ENCODE assay signal across 1 cellular context in the genomic region with DNA sequence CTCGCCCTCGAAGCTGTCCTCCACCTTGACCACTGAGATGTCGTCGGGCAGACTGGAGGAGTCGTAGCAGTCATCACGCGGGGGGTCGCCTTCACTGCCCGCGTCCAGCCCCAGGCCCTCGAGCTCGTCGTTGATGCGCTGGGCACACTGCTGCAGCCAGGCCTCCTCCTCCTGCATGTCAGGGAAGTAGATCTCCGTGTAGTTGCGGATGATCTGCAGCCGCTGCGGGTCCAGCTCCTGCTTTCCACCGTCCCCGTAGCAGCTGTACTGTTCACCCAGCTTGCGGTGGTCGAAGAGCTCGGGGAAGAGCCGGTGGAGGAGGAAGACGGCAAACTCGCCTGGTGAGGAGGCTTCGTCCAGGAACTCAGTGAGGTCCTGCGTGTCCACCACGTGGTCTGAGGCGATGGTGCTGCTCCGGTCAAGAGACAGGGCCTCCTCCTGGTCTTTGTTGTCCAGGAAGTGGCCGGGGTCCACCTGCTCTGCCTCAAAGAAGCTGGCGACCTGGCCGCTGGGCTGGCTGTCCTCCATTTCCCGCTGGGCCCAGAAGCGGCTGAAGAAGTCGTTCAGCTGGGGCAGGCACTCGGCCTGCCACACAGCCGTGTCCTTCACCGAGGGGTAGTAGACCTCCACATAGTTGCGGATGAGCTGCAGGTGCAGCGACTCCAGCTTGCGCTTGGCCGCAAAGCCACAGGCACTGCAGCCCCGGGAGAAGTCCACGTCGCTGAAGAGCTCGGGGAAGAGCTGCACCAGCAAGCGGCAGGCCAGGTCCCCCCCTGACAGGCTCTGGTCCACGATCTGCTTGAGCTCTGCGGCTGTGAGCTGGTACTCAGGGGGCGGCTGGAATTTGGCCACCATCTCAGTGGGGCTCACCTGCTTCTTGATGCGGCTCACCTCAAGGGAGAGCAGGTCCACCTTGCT.
TF ChIP-seq lines count a peak whose summit lies in the region.

No MANE protein-coding gene starts in this region.

TF ChIP-seq in H1, 55 proteins besides CTCF, POLR2A, EP300 and RAD21:
- TF ChIP-seq, protein P1, sequence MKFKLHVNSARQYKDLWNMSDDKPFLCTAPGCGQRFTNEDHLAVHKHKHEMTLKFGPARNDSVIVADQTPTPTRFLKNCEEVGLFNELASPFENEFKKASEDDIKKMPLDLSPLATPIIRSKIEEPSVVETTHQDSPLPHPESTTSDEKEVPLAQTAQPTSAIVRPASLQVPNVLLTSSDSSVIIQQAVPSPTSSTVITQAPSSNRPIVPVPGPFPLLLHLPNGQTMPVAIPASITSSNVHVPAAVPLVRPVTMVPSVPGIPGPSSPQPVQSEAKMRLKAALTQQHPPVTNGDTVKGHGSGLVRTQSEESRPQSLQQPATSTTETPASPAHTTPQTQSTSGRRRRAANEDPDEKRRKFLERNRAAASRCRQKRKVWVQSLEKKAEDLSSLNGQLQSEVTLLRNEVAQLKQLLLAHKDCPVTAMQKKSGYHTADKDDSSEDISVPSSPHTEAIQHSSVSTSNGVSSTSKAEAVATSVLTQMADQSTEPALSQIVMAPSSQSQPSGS (IDR thresholded peaks at IDR 0.05; ENCODE audit: low read length), result no peak
- TF ChIP-seq ZNF274 (IDR thresholded peaks at IDR 0.05; ENCODE audit: borderline replicate concordance, extremely low read depth, low read length) (no peak), BACH1 (IDR thresholded peaks at IDR 0.05; ENCODE audit: low read length) (no peak), NANOG (IDR thresholded peaks at IDR 0.05; ENCODE audit: insufficient read depth, low read depth, low read length, poor library complexity, severe bottlenecking) (no peak), EGR1 (IDR thresholded peaks at IDR 0.05; ENCODE audit: borderline replicate concordance, low read depth, low read length) (no peak), SIN3A (conservative IDR thresholded peaks at IDR 0.05 in 1 of 2, IDR thresholded peaks at IDR 0.05 in 1 of 2; ENCODE audit: low read depth in 1 of 2, low read length in 2 of 2) (no peak), RNF2 (IDR thresholded peaks at IDR 0.05; ENCODE audit: borderline replicate concordance, low read depth, low read length, missing control alignments, poor library complexity, severe bottlenecking) (no peak), TAF7 (optimal IDR thresholded peaks at IDR 0.05; ENCODE audit: borderline replicate concordance, low read depth, low read length) (no peak), KDM5A (IDR thresholded peaks at IDR 0.05; ENCODE audit: low read length) (no peak), HDAC2 (IDR thresholded peaks at IDR 0.05; ENCODE audit: borderline replicate concordance in 1 of 2, low read depth in 2 of 2, low read length in 2 of 2) (no peak), SIRT6 (IDR thresholded peaks at IDR 0.05; ENCODE audit: low read length) (no peak), SIX5 (IDR thresholded peaks at IDR 0.05; ENCODE audit: low read depth, low read length) (no peak), FOSL1 (IDR thresholded peaks at IDR 0.05; ENCODE audit: insufficient read depth, low read depth, low read length) (no peak), SP4 (IDR thresholded peaks at IDR 0.05; ENCODE audit: low read length) (no peak), CREB1 (IDR thresholded peaks at IDR 0.05) (no peak), KDM4A (IDR thresholded peaks at IDR 0.05; ENCODE audit: low read depth, low read length, severe bottlenecking) (no peak)
- TF ChIP-seq, protein P2, sequence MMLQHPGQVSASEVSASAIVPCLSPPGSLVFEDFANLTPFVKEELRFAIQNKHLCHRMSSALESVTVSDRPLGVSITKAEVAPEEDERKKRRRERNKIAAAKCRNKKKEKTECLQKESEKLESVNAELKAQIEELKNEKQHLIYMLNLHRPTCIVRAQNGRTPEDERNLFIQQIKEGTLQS (IDR thresholded peaks at IDR 0.05; ENCODE audit: insufficient read depth, low read depth, low read length), result no peak
- TF ChIP-seq, protein P3, sequence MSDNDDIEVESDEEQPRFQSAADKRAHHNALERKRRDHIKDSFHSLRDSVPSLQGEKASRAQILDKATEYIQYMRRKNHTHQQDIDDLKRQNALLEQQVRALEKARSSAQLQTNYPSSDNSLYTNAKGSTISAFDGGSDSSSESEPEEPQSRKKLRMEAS (IDR thresholded peaks at IDR 0.05), result no peak
- TF ChIP-seq, protein P4, sequence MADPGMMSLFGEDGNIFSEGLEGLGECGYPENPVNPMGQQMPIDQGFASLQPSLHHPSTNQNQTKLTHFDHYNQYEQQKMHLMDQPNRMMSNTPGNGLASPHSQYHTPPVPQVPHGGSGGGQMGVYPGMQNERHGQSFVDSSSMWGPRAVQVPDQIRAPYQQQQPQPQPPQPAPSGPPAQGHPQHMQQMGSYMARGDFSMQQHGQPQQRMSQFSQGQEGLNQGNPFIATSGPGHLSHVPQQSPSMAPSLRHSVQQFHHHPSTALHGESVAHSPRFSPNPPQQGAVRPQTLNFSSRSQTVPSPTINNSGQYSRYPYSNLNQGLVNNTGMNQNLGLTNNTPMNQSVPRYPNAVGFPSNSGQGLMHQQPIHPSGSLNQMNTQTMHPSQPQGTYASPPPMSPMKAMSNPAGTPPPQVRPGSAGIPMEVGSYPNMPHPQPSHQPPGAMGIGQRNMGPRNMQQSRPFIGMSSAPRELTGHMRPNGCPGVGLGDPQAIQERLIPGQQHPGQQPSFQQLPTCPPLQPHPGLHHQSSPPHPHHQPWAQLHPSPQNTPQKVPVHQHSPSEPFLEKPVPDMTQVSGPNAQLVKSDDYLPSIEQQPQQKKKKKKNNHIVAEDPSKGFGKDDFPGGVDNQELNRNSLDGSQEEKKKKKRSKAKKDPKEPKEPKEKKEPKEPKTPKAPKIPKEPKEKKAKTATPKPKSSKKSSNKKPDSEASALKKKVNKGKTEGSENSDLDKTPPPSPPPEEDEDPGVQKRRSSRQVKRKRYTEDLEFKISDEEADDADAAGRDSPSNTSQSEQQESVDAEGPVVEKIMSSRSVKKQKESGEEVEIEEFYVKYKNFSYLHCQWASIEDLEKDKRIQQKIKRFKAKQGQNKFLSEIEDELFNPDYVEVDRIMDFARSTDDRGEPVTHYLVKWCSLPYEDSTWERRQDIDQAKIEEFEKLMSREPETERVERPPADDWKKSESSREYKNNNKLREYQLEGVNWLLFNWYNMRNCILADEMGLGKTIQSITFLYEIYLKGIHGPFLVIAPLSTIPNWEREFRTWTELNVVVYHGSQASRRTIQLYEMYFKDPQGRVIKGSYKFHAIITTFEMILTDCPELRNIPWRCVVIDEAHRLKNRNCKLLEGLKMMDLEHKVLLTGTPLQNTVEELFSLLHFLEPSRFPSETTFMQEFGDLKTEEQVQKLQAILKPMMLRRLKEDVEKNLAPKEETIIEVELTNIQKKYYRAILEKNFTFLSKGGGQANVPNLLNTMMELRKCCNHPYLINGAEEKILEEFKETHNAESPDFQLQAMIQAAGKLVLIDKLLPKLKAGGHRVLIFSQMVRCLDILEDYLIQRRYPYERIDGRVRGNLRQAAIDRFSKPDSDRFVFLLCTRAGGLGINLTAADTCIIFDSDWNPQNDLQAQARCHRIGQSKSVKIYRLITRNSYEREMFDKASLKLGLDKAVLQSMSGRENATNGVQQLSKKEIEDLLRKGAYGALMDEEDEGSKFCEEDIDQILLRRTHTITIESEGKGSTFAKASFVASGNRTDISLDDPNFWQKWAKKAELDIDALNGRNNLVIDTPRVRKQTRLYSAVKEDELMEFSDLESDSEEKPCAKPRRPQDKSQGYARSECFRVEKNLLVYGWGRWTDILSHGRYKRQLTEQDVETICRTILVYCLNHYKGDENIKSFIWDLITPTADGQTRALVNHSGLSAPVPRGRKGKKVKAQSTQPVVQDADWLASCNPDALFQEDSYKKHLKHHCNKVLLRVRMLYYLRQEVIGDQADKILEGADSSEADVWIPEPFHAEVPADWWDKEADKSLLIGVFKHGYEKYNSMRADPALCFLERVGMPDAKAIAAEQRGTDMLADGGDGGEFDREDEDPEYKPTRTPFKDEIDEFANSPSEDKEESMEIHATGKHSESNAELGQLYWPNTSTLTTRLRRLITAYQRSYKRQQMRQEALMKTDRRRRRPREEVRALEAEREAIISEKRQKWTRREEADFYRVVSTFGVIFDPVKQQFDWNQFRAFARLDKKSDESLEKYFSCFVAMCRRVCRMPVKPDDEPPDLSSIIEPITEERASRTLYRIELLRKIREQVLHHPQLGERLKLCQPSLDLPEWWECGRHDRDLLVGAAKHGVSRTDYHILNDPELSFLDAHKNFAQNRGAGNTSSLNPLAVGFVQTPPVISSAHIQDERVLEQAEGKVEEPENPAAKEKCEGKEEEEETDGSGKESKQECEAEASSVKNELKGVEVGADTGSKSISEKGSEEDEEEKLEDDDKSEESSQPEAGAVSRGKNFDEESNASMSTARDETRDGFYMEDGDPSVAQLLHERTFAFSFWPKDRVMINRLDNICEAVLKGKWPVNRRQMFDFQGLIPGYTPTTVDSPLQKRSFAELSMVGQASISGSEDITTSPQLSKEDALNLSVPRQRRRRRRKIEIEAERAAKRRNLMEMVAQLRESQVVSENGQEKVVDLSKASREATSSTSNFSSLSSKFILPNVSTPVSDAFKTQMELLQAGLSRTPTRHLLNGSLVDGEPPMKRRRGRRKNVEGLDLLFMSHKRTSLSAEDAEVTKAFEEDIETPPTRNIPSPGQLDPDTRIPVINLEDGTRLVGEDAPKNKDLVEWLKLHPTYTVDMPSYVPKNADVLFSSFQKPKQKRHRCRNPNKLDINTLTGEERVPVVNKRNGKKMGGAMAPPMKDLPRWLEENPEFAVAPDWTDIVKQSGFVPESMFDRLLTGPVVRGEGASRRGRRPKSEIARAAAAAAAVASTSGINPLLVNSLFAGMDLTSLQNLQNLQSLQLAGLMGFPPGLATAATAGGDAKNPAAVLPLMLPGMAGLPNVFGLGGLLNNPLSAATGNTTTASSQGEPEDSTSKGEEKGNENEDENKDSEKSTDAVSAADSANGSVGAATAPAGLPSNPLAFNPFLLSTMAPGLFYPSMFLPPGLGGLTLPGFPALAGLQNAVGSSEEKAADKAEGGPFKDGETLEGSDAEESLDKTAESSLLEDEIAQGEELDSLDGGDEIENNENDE (IDR thresholded peaks at IDR 0.05; ENCODE audit: insufficient replicate concordance, low read length), result no peak
